In the genomic region with DNA sequence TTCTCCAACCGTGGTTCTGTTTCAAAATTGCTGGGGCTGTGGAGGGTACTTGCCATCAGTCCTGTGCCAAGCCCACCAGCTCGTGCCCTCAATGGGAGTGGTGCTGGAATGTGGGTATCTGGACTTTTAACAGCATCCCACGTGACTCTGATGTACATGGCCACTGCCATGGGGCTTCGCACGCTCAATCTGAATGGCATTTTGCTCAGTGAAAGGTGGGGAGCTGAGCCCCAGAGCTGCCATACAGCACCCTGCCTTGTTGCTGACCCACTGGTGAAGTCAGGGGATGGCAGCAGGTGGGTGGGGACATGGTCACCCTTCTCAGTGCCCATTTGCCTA, we compare ENCODE assay signal across 8 cellular contexts. TPM values are rescaled to one million over a fixed set of nuclear protein-coding genes. Genes with fewer than 3 reads are reported as not detected.
DNase-seq lines count a peak whose midpoint lies in the region; ATAC-seq and TF ChIP-seq lines count a peak whose summit lies in the region.

No MANE protein-coding gene starts in this region.

- H3K27me3 Mint-ChIP-seq in T-helper 17 cell: peaks cover 39% of the 10 kb centered on the region

- DNase-seq in GM12865 (ENCODE audit: low read depth): no peak
- no peak for DNase-seq in T-helper 17 cell
- no peak for DNase-seq in fibroblast of pulmonary artery (ENCODE audit: low read depth)
- no peak for DNase-seq in gastrocnemius medialis
- DNase-seq in GM13976 (ENCODE audit: low spot score): no peak
- no peak for DNase-seq in nucleus accumbens (lab: John Stamatoyannopoulos, UW)
- DNase-seq in NOMO-1 treated with dmso at 0.1 percent for 144 hours (lab: John Stamatoyannopoulos, UW; ENCODE audit: unreplicated experiment): no peak

- TF ChIP-seq CTCF in GM12865 (IDR thresholded peaks at IDR 0.05; ENCODE audit: insufficient read depth, low read depth, low read length, missing control alignments): no peak
- no peak for TF ChIP-seq CTCF in fibroblast of pulmonary artery (IDR thresholded peaks at IDR 0.05; ENCODE audit: low read length, missing control alignments)
- no peak for TF ChIP-seq CTCF in gastrocnemius medialis (IDR thresholded peaks at IDR 0.05 in 4 of 5, conservative IDR thresholded peaks at IDR 0.05 in 1 of 5)
- no peak for TF ChIP-seq CTCF in GM13976 (IDR thresholded peaks at IDR 0.05; ENCODE audit: borderline replicate concordance, control extremely low read depth, extremely low read depth, insufficient read depth, missing control alignments)

- H3K27ac ChIP-seq in gastrocnemius medialis: peak overlapping the region; percentile 96 to 100 (median 100)

- no peaks in the 10 kb centered on the region for H3K27me3 ChIP-seq in gastrocnemius medialis

- H3K36me3 ChIP-seq in gastrocnemius medialis: no peaks in the 10 kb centered on the region

- intact Hi-C loops in gastrocnemius medialis (cut with DNase I; ENCODE audit: low total_unique reads): no loop called here

- peaks cover 5% of the 10 kb centered on the region for H3K36me3 Mint-ChIP-seq in T-helper 17 cell (ENCODE audit: low read depth)

- peaks cover 44 to 52% of the 10 kb centered on the region in 2 donors for H3K4me1 ChIP-seq in gastrocnemius medialis

- H3K4me1 Mint-ChIP-seq in T-helper 17 cell: peaks cover 18% of the 10 kb centered on the region

- ATAC-seq in T-helper 17 cell (no peak), gastrocnemius medialis (no peak), GM18907 (IDR thresholded peaks at IDR 0.05; ENCODE audit: unreplicated experiment) (no peak)

- H3K9me3 ChIP-seq in T-helper 17 cell (ENCODE audit: control insufficient read depth, low read length, poor library complexity, severe bottlenecking) (no peaks in the 10 kb centered on the region), gastrocnemius medialis (no peaks in the 10 kb centered on the region)

- peak overlapping the region; percentile 57 for H3K27ac Mint-ChIP-seq in T-helper 17 cell

- H3K4me3 ChIP-seq in GM12865 (ENCODE audit: low read depth, low read length) (peak overlapping the region; percentile 50), fibroblast of pulmonary artery (replicated peaks; ENCODE audit: low read depth, low read length) (peak overlapping the region; percentile 45), gastrocnemius medialis (peak overlapping the region in 2 of 4 donors; percentile 34 to 79)

- H3K4me3 Mint-ChIP-seq in T-helper 17 cell: peak overlapping the region; percentile 92

- in situ Hi-C loops in gastrocnemius medialis (cut with MboI; ENCODE audit: low sequenced_read_pairs in 4 of 4) (no loop called here), GM13976 (cut with MboI; ENCODE audit: low sequenced_read_pairs, unreplicated experiment) (no loop called here)

- TF ChIP-seq POLR2A in gastrocnemius medialis (IDR thresholded peaks at IDR 0.05): no peak

RNA-seq across cellular contexts. Expression of a gene that starts 16.6 kb away (rescaled TPM):
- 1 to 10 TPM in 1 of 2 donors, not detected in 1; 1.5 TPM for total RNA-seq in T-helper 17 cell
- total RNA-seq in gastrocnemius medialis: 100 to 1,000 TPM; 419 to 569 (median 539) TPM

RNA-seq across cellular contexts. Expression of a gene that starts 37.2 kb away (rescaled TPM):
- total RNA-seq in T-helper 17 cell: not detected
- 10 to 100 TPM in 3 of 4 donors, 1 to 10 TPM in 1; 4.8 to 12.6 (median 11.3) TPM for total RNA-seq in gastrocnemius medialis

Comparison
In these comparisons a context has a peak if more than half of its experiments do, and no peak if none do; other contexts are left out.
1. RNA of a gene that starts 16.6 kb away (total RNA-seq): 419 to 569 TPM in gastrocnemius medialis; 1.5 TPM in T-helper 17 cell; every median in the first group is over 100 times any median in the second.
2. RNA of a gene that starts 37.2 kb away (total RNA-seq): 4.8 to 12.6 TPM in gastrocnemius medialis; not detected in T-helper 17 cell; every median in the first group is over 4 times any median in the second.